In genomic region chr2:9311488-9311887, GRCh38 we compare ENCODE assay signal across 9 cellular contexts.
DNase-seq lines count a peak whose midpoint lies in the region; ATAC-seq and TF ChIP-seq lines count a peak whose summit lies in the region.
"Had no signal": no experiment of that assay in that cellular context is flagged by ENCODE, and none has a peak within 500 bp of the region (broad histone marks: within the 10 kb centered on the region; RNA-seq: fewer than 3 reads in every experiment).

No MANE protein-coding gene starts in this region.

- TF ChIP-seq POLR2A in IMR-90 (IDR thresholded peaks at IDR 0.05; ENCODE audit: low read depth, low read length): no peak

- peak overlapping the region; percentile 76 for H3K4ac ChIP-seq in IMR-90 (ENCODE audit: low read depth, low read length)

- H3K4me3 ChIP-seq in IMR-90 (ENCODE audit: insufficient read depth, low read depth, low read length) (no peak overlapping the region), left lung (no peak overlapping the region), thoracic aorta (peak overlapping the region; percentile 38), Karpas-422 (ENCODE audit: low read length) (no peak overlapping the region)

- H3K56ac ChIP-seq in IMR-90 (ENCODE audit: extremely low read depth, insufficient read depth, low read length): peak overlapping the region; percentile 61; the same call in 1 of the 2 replicates

- H3K79me2 ChIP-seq in Karpas-422 (ENCODE audit: low read length): no peaks in the 10 kb centered on the region

- H2BK5ac ChIP-seq in IMR-90 (ENCODE audit: low read depth, low read length, poor library complexity, severe bottlenecking): peak overlapping the region; percentile 90

- no peaks in the 10 kb centered on the region for H3K9me2 ChIP-seq in Karpas-422 (replicated peaks; ENCODE audit: insufficient read depth, low read length)

- peak; percentile 79 for ATAC-seq in IMR-90 (ENCODE audit: low read depth)
- ATAC-seq in left lung: peak; percentile 51
- ATAC-seq in thoracic aorta (ENCODE audit: insufficient number of reproducible peaks, low FRiP score, low read depth): no peak
- no peak for ATAC-seq in GM18907 (IDR thresholded peaks at IDR 0.05; ENCODE audit: unreplicated experiment)
- ATAC-seq in HG02642 (IDR thresholded peaks at IDR 0.05; ENCODE audit: poor library complexity, unreplicated experiment): no peak

- H3K27ac ChIP-seq in IMR-90 (ENCODE audit: insufficient read depth, low read length) (peak overlapping the region; percentile 67), left lung (peak overlapping the region; percentile 61 to 83), thoracic aorta (peak overlapping the region; percentile 82 to 91), Karpas-422 (ENCODE audit: low read length) (no peak overlapping the region)

- peak overlapping the region; percentile 84 for H2AK9ac ChIP-seq in IMR-90 (replicated peaks; ENCODE audit: low read depth, low read length, poor library complexity)

- H4K5ac ChIP-seq in IMR-90 (ENCODE audit: low read depth, low read length): peak overlapping the region; percentile 34; the same call in 1 of the 2 replicates

- in situ Hi-C loops in IMR-90 (cut with MboI; ENCODE audit: low sequenced_read_pairs): no loop called here

- no peak overlapping the region for H3K4me2 ChIP-seq in IMR-90 (ENCODE audit: low read depth, low read length)
- no peak overlapping the region for H3K4me2 ChIP-seq in Karpas-422 (ENCODE audit: low read depth, low read length, poor library complexity, severe bottlenecking)

- H2BK120ac ChIP-seq in IMR-90 (ENCODE audit: low read depth, low read length): 0 out of 2 replicates have a peak overlapping the region, but pooled peaks have one; percentile 68

- H4K20me1 ChIP-seq in IMR-90 (ENCODE audit: insufficient read depth, low read length) (peaks cover 51% of the 10 kb centered on the region), Karpas-422 (ENCODE audit: insufficient read depth, low read depth, low read length) (no peaks in the 10 kb centered on the region)

- 43% methylated on average over 11 of the region's 12 CpGs; no CpG with 5 or more reads in 1 of the 2 experiments for WGBS in IMR-90 (ENCODE audit: extremely low coverage in 2 of 2, insufficient read length in 1 of 2), 2 experiments

- H3K36me3 ChIP-seq in IMR-90 (ENCODE audit: control insufficient read depth, insufficient read depth, low read length) (no peaks in the 10 kb centered on the region), left lung (no peaks in the 10 kb centered on the region), thoracic aorta (no peaks in the 10 kb centered on the region), Karpas-422 (ENCODE audit: insufficient read depth, low read length) (no peaks in the 10 kb centered on the region)

- no peak for TF ChIP-seq CTCF in IMR-90 (conservative IDR thresholded peaks at IDR 0.05; ENCODE audit: low read depth, low read length)
- TF ChIP-seq CTCF in left lung (IDR thresholded peaks at IDR 0.05): no peak
- TF ChIP-seq CTCF in thoracic aorta (IDR thresholded peaks at IDR 0.05): no peak

- H3K36me3 Mint-ChIP-seq in activated naive CD8-positive, alpha-beta T cell treated with anti-CD3 and anti-CD28 coated beads for 36 hours: no peaks in the 10 kb centered on the region
- H3K36me3 Mint-ChIP-seq: activated naive CD8-positive, alpha-beta T cell treated with anti-CD3 and anti-CD28 coated beads, Interleukin-2, amount 10 ng/mL, durations not matched to agents 7 days and 5 days had no signal

- TF ChIP-seq RAD21 in IMR-90 (IDR thresholded peaks at IDR 0.05; ENCODE audit: low read length): peak; percentile 29; the same call in 1 of the 2 replicates

- POLR2A ChIA-PET in IMR-90 (lab: Charles Lee; ENCODE audit: unreplicated experiment): no interaction called here

- H2BK15ac ChIP-seq in IMR-90 (ENCODE audit: low read depth, low read length): no peak overlapping the region

- peak overlapping the region; percentile 59; the same call in 1 of the 2 replicates for H3K23ac ChIP-seq in IMR-90 (ENCODE audit: low read depth, low read length)

- H3K27me3 Mint-ChIP-seq in activated naive CD8-positive, alpha-beta T cell treated with anti-CD3 and anti-CD28 coated beads for 36 hours: no peaks in the 10 kb centered on the region

- intact Hi-C loops in IMR-90 (cut with micrococcal nuclease): no loop called here
- intact Hi-C loops in left lung (cut with DNase I): no loop called here

- H3K79me1 ChIP-seq in IMR-90 (ENCODE audit: low read depth in 1 of 2, low read length in 2 of 2): peaks cover 46 to 93% of the 10 kb centered on the region in 2 experiments

- no peak overlapping the region for H3K4me3 Mint-ChIP-seq in activated naive CD8-positive, alpha-beta T cell treated with anti-CD3 and anti-CD28 coated beads for 36 hours
- H3K4me3 Mint-ChIP-seq: activated naive CD8-positive, alpha-beta T cell treated with anti-CD3 and anti-CD28 coated beads, Interleukin-2, amount 10 ng/mL, durations not matched to agents 7 days and 5 days had no signal

- DNase-seq in IMR-90: peak; percentile 90
- peak; percentile 79 for DNase-seq in cerebellum (ENCODE audit: low spot score)
- peak in 1 of 2 donors; percentile 42 for DNase-seq in left lung
- no peak for DNase-seq in thoracic aorta (ENCODE audit: low spot score)
- DNase-seq in activated naive CD8-positive, alpha-beta T cell treated with anti-CD3 and anti-CD28 coated beads for 36 hours: no peak
- DNase-seq in Karpas-422: no peak
- DNase-seq: activated naive CD8-positive, alpha-beta T cell treated with anti-CD3 and anti-CD28 coated beads, Interleukin-2, amount 10 ng/mL, durations not matched to agents 7 days and 5 days had no signal

- H3K4me1 Mint-ChIP-seq in activated naive CD8-positive, alpha-beta T cell treated with anti-CD3 and anti-CD28 coated beads for 36 hours: peaks cover 2% of the 10 kb centered on the region

- peaks cover 39% of the 10 kb centered on the region for H3K9me1 ChIP-seq in IMR-90 (ENCODE audit: insufficient read depth, low read length)

- peak overlapping the region; percentile 50; the same call in 1 of the 2 replicates for H3K14ac ChIP-seq in IMR-90 (replicated peaks; ENCODE audit: low read depth, low read length)

- peak overlapping the region; percentile 83 for H4K91ac ChIP-seq in IMR-90 (ENCODE audit: insufficient read depth, low read depth, low read length)

- H3K9ac ChIP-seq in IMR-90 (ENCODE audit: low read depth, low read length) (no peak overlapping the region), Karpas-422 (ENCODE audit: low read length) (no peak overlapping the region)

- H2AK5ac ChIP-seq in IMR-90 (ENCODE audit: low read depth, low read length): peak overlapping the region; percentile 71

- dilution Hi-C loops in IMR-90 (cut with HindIII; ENCODE audit: low sequenced_read_pairs, unreplicated experiment): no loop called here

- H3K4me1 ChIP-seq in IMR-90 (ENCODE audit: control insufficient read depth, insufficient read depth, low read length): peaks cover 20% of the 10 kb centered on the region
- peaks cover 12 to 15% of the 10 kb centered on the region in 2 donors for H3K4me1 ChIP-seq in left lung
- H3K4me1 ChIP-seq in thoracic aorta (ENCODE audit: control insufficient read depth in 1 of 2, low read depth in 2 of 2): peaks cover 36 to 61% of the 10 kb centered on the region in 2 donors
- H3K4me1 ChIP-seq in Karpas-422 (ENCODE audit: low read length): no peaks in the 10 kb centered on the region

- H3K27me3 ChIP-seq in IMR-90 (ENCODE audit: control insufficient read depth, insufficient read depth, low read length) (no peaks in the 10 kb centered on the region), left lung (no peaks in the 10 kb centered on the region), thoracic aorta (replicated peaks; ENCODE audit: insufficient read depth) (no peaks in the 10 kb centered on the region), Karpas-422 (ENCODE audit: low read length) (no peaks in the 10 kb centered on the region)

- H3K9me3 ChIP-seq in IMR-90 (ENCODE audit: control insufficient read depth, insufficient read depth, low read length): no peaks in the 10 kb centered on the region
- H3K9me3 ChIP-seq in left lung: no peaks in the 10 kb centered on the region
- H3K9me3 ChIP-seq in thoracic aorta: no peaks in the 10 kb centered on the region
- H3K9me3 ChIP-seq in Karpas-422 (ENCODE audit: low read length): no peaks in the 10 kb centered on the region

- CTCF ChIA-PET in IMR-90 (lab: Yijun Ruan, JAX): no interaction called here

- H2AFZ ChIP-seq in IMR-90 (replicated peaks; ENCODE audit: low read length, poor library complexity): peak overlapping the region; percentile 66
- H2AFZ ChIP-seq in Karpas-422 (ENCODE audit: low read length): no peak overlapping the region

- no TSS peak for BruUV-seq in IMR-90 (replicated peaks; lab: Mats Ljungman, UMichigan)

- peak overlapping the region; percentile 57 for H2BK20ac ChIP-seq in IMR-90 (ENCODE audit: low read depth, low read length)

- H4K8ac ChIP-seq in IMR-90 (ENCODE audit: low read depth in 2 of 2, low read length in 2 of 2): peak overlapping the region in 1 of 2 experiments; percentile 14; a peak in 1 of 4 replicates

- H3K18ac ChIP-seq in IMR-90 (ENCODE audit: low read depth, low read length): peak overlapping the region; percentile 72; the same call in 1 of the 2 replicates

- no peak overlapping the region for H3K27ac Mint-ChIP-seq in activated naive CD8-positive, alpha-beta T cell treated with anti-CD3 and anti-CD28 coated beads for 36 hours
- H3K27ac Mint-ChIP-seq: activated naive CD8-positive, alpha-beta T cell treated with anti-CD3 and anti-CD28 coated beads, Interleukin-2, amount 10 ng/mL, durations not matched to agents 7 days and 5 days had no signal

- H3K9me3 Mint-ChIP-seq in activated naive CD8-positive, alpha-beta T cell treated with anti-CD3 and anti-CD28 coated beads for 36 hours: no peaks in the 10 kb centered on the region
- H3K9me3 Mint-ChIP-seq: activated naive CD8-positive, alpha-beta T cell treated with anti-CD3 and anti-CD28 coated beads, Interleukin-2, amount 10 ng/mL, durations not matched to agents 7 days and 5 days had no signal

TF ChIP-seq in IMR-90, 13 proteins besides CTCF, POLR2A, EP300 and RAD21 (continues in another document):
- TF ChIP-seq MAFK (IDR thresholded peaks at IDR 0.05; ENCODE audit: low read depth, low read length) (0 out of 2 replicates have a peak, but pooled peaks have one; percentile 6), USF2 (IDR thresholded peaks at IDR 0.05; ENCODE audit: low read depth, low read length) (no peak), CEBPB (IDR thresholded peaks at IDR 0.05; ENCODE audit: low read depth, low read length) (peak; percentile 43; the same call in 1 of the 2 replicates), FOS (IDR thresholded peaks at IDR 0.05; ENCODE audit: low read depth, low read length) (no peak), CHD1 (IDR thresholded peaks at IDR 0.05; ENCODE audit: low read depth, low read length) (no peak)

Comparison
In these comparisons a context has a peak if more than half of its experiments do, and no peak if none do; other contexts are left out.
1. ATAC-seq: peak in IMR-90 (single experiment) and left lung (single experiment); none in thoracic aorta (single experiment), GM18907 (single experiment) and HG02642 (single experiment).
2. DNase-seq: peak in IMR-90 (single experiment) and cerebellum (single experiment); none in thoracic aorta (single experiment), activated naive CD8-positive, alpha-beta T cell treated with anti-CD3 and anti-CD28 coated beads for 36 hours (single experiment) and Karpas-422 (single experiment).